In the genomic region with DNA sequence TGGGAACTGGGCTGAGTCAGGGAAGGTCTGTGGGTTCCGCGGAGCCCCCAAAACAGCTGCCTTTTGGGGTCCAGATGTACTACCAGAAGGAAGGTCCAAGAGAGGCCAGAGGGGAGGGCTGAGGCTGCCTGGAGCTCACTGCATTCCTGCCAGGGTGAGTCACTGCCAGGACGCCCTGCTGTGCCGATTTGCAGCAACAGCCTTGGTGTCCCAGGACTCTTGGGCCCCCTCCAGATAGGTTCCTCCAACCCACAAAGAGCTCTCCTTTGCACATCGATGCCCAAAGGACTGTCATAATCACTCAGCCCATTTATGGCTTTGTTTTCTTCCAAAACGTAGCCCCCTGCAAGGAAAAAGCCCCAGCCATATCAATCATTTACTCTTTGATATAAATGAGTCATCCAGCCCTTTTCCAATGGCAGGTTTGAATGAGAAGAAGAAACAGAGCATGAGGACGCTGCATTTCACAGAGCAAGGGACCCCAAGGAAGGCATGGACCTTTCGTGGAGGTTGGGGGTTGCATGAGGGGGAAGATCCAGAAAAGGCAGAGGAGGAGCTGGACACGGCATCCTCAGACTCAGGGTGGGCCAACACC, we compare ENCODE assay signal across 10 cellular contexts. TPM values are rescaled to one million over a fixed set of nuclear protein-coding genes. Genes with fewer than 3 reads are reported as not detected.
DNase-seq lines count a peak whose midpoint lies in the region; ATAC-seq and TF ChIP-seq lines count a peak whose summit lies in the region.
"Had no signal": no experiment of that assay in that cellular context is flagged by ENCODE, and none has a peak within 500 bp of the region (broad histone marks: within the 10 kb centered on the region; RNA-seq: fewer than 3 reads in every experiment).

No MANE protein-coding gene starts in this region.

- no peaks in the 10 kb centered on the region for H3K9me3 ChIP-seq in upper lobe of right lung
- H3K9me3 ChIP-seq in esophagus muscularis mucosa = no peaks in the 10 kb centered on the region

- H3K4me3 ChIP-seq in upper lobe of right lung (no peak overlapping the region), esophagus muscularis mucosa (no peak overlapping the region)
- H3K4me3 ChIP-seq: skin epidermis had no signal

- ATAC-seq in upper lobe of right lung = peak; percentile 9

- no peak for TF ChIP-seq POLR2A in esophagus muscularis mucosa (IDR thresholded peaks at IDR 0.05; ENCODE audit: low read depth)

- intact Hi-C loops in upper lobe of right lung (cut with DNase I) (no loop called here), esophagus muscularis mucosa (cut with DNase I) (no loop called here)

- H3K36me3 ChIP-seq in upper lobe of right lung = no peaks in the 10 kb centered on the region
- no peaks in the 10 kb centered on the region for H3K36me3 ChIP-seq in esophagus muscularis mucosa

- 57% methylated on average over 9 of the region's 9 CpGs for WGBS in esophagus muscularis mucosa

- H3K27me3 ChIP-seq in upper lobe of right lung (no peaks in the 10 kb centered on the region), esophagus muscularis mucosa (peaks cover 0 to 3% (median 0%) of the 10 kb centered on the region in 4 donors)

- TF ChIP-seq CTCF in upper lobe of right lung (IDR thresholded peaks at IDR 0.05) (no peak), esophagus muscularis mucosa (IDR thresholded peaks at IDR 0.05) (no peak)

- TF ChIP-seq EP300 in esophagus muscularis mucosa (IDR thresholded peaks at IDR 0.05) = no peak

- H3K27ac ChIP-seq in upper lobe of right lung (peak overlapping the region; percentile 42), esophagus muscularis mucosa (replicated peaks in 1 of 4) (no peak overlapping the region)
- H3K27ac ChIP-seq: 22Rv1, skin epidermis had no signal

- DNase-seq in DMS 273 (lab: John Stamatoyannopoulos, UW; ENCODE audit: unreplicated experiment) = peak; percentile 53
- DNase-seq in DMS 273 treated with DMSO at 0.1 percent for 48 hours (lab: John Stamatoyannopoulos, UW) = no peak
- peak; percentile 94 for DNase-seq in astrocyte of the hippocampus (ENCODE audit: low read depth, low spot score)
- DNase-seq in iPS DF 4.7 (ENCODE audit: extremely low read depth, low spot score) = peak; percentile 36
- DNase-seq in upper lobe of right lung = no peak
- DNase-seq in esophagus muscularis mucosa (ENCODE audit: extremely low spot score) = no peak
- no peak for DNase-seq in activated gamma-delta T cell (lab: John Stamatoyannopoulos, UW)
- no peak for DNase-seq in NCI-H526 treated with DMSO at 0.1 percent for 48 hours (lab: John Stamatoyannopoulos, UW)

- peaks cover 9% of the 10 kb centered on the region for H3K4me1 ChIP-seq in upper lobe of right lung
- H3K4me1 ChIP-seq in esophagus muscularis mucosa = peaks cover 0 to 36% (median 17%) of the 10 kb centered on the region in 4 donors

RNA-seq across cellular contexts. Expression of gene COL13A1, which starts 32.2 kb away (rescaled TPM):
- 13.5 TPM for total RNA-seq in upper lobe of right lung
- total RNA-seq in esophagus muscularis mucosa = 1 to 10 TPM; 1.2 to 4.2 (median 2.6) TPM

Comparison
In these comparisons a context has a peak if more than half of its experiments do, and no peak if none do; other contexts are left out.
1. DNase-seq: peak in DMS 273 (single experiment), astrocyte of the hippocampus (single experiment) and iPS DF 4.7 (single experiment); none in DMS 273 treated with DMSO at 0.1 percent for 48 hours (single experiment), upper lobe of right lung (single experiment), esophagus muscularis mucosa (single experiment), activated gamma-delta T cell (single experiment) and NCI-H526 treated with DMSO at 0.1 percent for 48 hours (single experiment).